26 cellular contexts compared by ENCODE assay signal in genomic region chr2:81002906-81003305, GRCh38.
"Had no signal": no experiment of that assay in that cellular context is flagged by ENCODE, and none has a peak within 500 bp of the region (broad histone marks: within the 10 kb centered on the region; RNA-seq: fewer than 3 reads in every experiment).

No MANE protein-coding gene starts in this region.

- H3K36me3 ChIP-seq: ovary, stomach, thoracic aorta, thyroid gland, tibial nerve, upper lobe of left lung, vagina had no signal

- H2AFZ ChIP-seq: neural progenitor cell, parathyroid adenoma had no signal

- ATAC-seq: naive thymus-derived CD4-positive, alpha-beta T cell; natural killer cell; psoas muscle; right cardiac atrium; sciatic nerve; stimulated activated effector memory CD8-positive, alpha-beta T cell treated with anti-CD3 and anti-CD28 coated beads, Interleukin-12 subunit alpha, Interleukin-12 subunit beta, amount 100 ng/mL, for 72 hours; stimulated activated naive B cell treated with anti-CD40 and anti-IgM and Interleukin-4, amounts not matched to agents 10 μg/mL and 1 μg/mL and 100 μg/mL, for 72 hours had no signal

- FAIRE-seq: urothelium cell line had no signal

- H3K9me3 ChIP-seq: ovary, thoracic aorta, thyroid gland, vagina had no signal

- H3K27ac ChIP-seq: neural progenitor cell, ovary, parathyroid adenoma, psoas muscle, skin epidermis, stomach, thoracic aorta, thyroid gland, tibial nerve, upper lobe of left lung, vagina had no signal

- H3K4me1 ChIP-seq: neural progenitor cell, parathyroid adenoma, psoas muscle, stomach, thyroid gland, tibial nerve, upper lobe of left lung, vagina had no signal

- H3K4me2 ChIP-seq: neural progenitor cell had no signal

- H3K27me3 ChIP-seq: neural progenitor cell, ovary, stomach, thyroid gland, tibial nerve, upper lobe of left lung, vagina had no signal

- H3K4me3 ChIP-seq: neural progenitor cell, ovary, psoas muscle, skin epidermis, stomach, thoracic aorta, thyroid gland, tibial nerve, upper lobe of left lung, vagina had no signal

- H3K9ac ChIP-seq: neural progenitor cell, parathyroid adenoma had no signal

- H3K79me2 ChIP-seq: parathyroid adenoma had no signal

- DNase-seq: naive thymus-derived CD4-positive, alpha-beta T cell; natural killer cell; occipital lobe; ovary; posterior cingulate gyrus; psoas muscle; right cardiac atrium; stimulated activated CD4-positive, alpha-beta T cell treated with anti-CD3 and anti-CD28 coated beads, Interleukin-15, amount 100 ng/mL, for 24 hours; stimulated activated CD4-positive, alpha-beta T cell treated with anti-CD3 and anti-CD28 coated beads, Interleukin-2, amount 100 ng/mL, for 24 hours; stimulated activated CD4-positive, alpha-beta T cell treated with anti-CD3 and anti-CD28 coated beads, Interleukin-2, amount 100 ng/mL, for 48 hours; stimulated activated CD4-positive, alpha-beta T cell treated with anti-CD3 and anti-CD28 coated beads, Interleukin-4, amount 100 ng/mL, for 24 hours; stimulated activated naive B cell treated with anti-CD40 and anti-IgM and Interleukin-4, amounts not matched to agents 10 μg/mL and 1 μg/mL and 100 μg/mL, for 72 hours; stimulated activated naive CD4-positive, alpha-beta T cell treated with Interleukin-2 at 50 U/mL for 16 hours; stomach; thyroid gland; trophoblast cell; upper lobe of left lung had no signal
